ENCODE assay signal across 21 cellular contexts in genomic region chr20:48744515-48744914, GRCh38.
"Had no signal": no experiment of that assay in that cellular context is flagged by ENCODE, and none has a peak within 500 bp of the region (broad histone marks: within the 10 kb centered on the region; RNA-seq: fewer than 3 reads in every experiment).

No MANE protein-coding gene starts in this region.

- H3K4me3 ChIP-seq: SJSA1 had no signal

- H3K9me3 ChIP-seq: SJSA1 had no signal

- DNase-seq: activated CD4-positive, alpha-beta T cell treated with anti-CD3 and anti-CD28 coated beads for 4 hours; activated CD8-positive, alpha-beta memory T cell treated with anti-CD3 and anti-CD28 coated beads, Interleukin-2, amount 50 U/mL, for 4 hours; activated CD8-positive, alpha-beta T cell treated with anti-CD3 and anti-CD28 coated beads for 36 hours; activated effector memory CD4-positive, alpha-beta T cell treated with Interleukin-2 at 50 U/mL for 16 hours; activated naive CD4-positive, alpha-beta T cell treated with Interleukin-2 at 50 U/mL for 16 hours; amygdala; brain microvascular endothelial cell; Kasumi-1; KBM-7; NCI-H146; NCI-H187 treated with DMSO at 0.1 percent for 48 hours; NCI-H2081 treated with DMSO at 0.1 percent for 48 hours; NCI-H446; NCI-H524; PC-3; SHP77; SW 1271 had no signal

- H3K4me3 Mint-ChIP-seq: activated CD8-positive, alpha-beta T cell treated with anti-CD3 and anti-CD28 coated beads for 36 hours; activated naive CD8-positive, alpha-beta T cell had no signal

- H3K9me3 Mint-ChIP-seq: activated CD8-positive, alpha-beta T cell treated with anti-CD3 and anti-CD28 coated beads for 36 hours had no signal

- H3K4me1 ChIP-seq: SJSA1 had no signal

- H3K27ac ChIP-seq: brain microvascular endothelial cell, SJSA1 had no signal

- H3K27me3 ChIP-seq: brain microvascular endothelial cell, SJSA1 had no signal

- FAIRE-seq: RCC 7860 had no signal

- ATAC-seq: activated CD8-positive, alpha-beta T cell treated with anti-CD3 and anti-CD28 coated beads for 36 hours; PC-3; SK-N-SH treated with all-trans-retinoic acid at 6 μM for 48 hours had no signal
